ENCODE assay signal across 37 cellular contexts in genomic region chr1:69744381-69744780, GRCh38.
"Had no signal": no experiment of that assay in that cellular context is flagged by ENCODE, and none has a peak within 500 bp of the region (broad histone marks: within the 10 kb centered on the region; RNA-seq: fewer than 3 reads in every experiment).

No MANE protein-coding gene starts in this region.

- DNase-seq: activated effector memory CD4-positive, alpha-beta T cell treated with anti-CD3 and anti-CD28 coated beads, Interleukin-2, amount 50 U/mL, for 16 hours; activated effector memory CD4-positive, alpha-beta T cell treated with Interleukin-2 at 50 U/mL for 16 hours; activated gamma-delta T cell; activated gamma-delta T cell treated with Interleukin-2 at 50 U/mL for 16 hours; activated naive CD4-positive, alpha-beta T cell; activated naive CD4-positive, alpha-beta T cell treated with anti-CD3 and anti-CD28 coated beads for 36 hours; activated naive CD4-positive, alpha-beta T cell treated with anti-CD3 and anti-CD28 coated beads, Interleukin-2, amount 10 ng/mL, durations not matched to agents 7 days and 5 days; activated naive CD4-positive, alpha-beta T cell treated with anti-CD3 and anti-CD28 coated beads, Interleukin-2, amount 50 U/mL, for 16 hours; activated naive CD4-positive, alpha-beta T cell treated with Interleukin-2 at 50 U/mL for 16 hours; activated naive CD8-positive, alpha-beta T cell treated with anti-CD3 and anti-CD28 coated beads for 36 hours; activated naive CD8-positive, alpha-beta T cell treated with anti-CD3 and anti-CD28 coated beads, Interleukin-2, amount 10 ng/mL, durations not matched to agents 7 days and 5 days; activated naive CD8-positive, alpha-beta T cell treated with anti-CD3 and anti-CD28 coated beads, Interleukin-2, amount 50 U/mL, for 24 hours; activated T-cell treated with anti-CD3 and anti-CD28 coated beads, Interleukin-2, amount 50 U/mL, for 24 hours; activated T-cell treated with anti-CD3 and anti-CD28 coated beads, Interleukin-2, amount 50 U/mL, for 4 hours; activated T-cell treated with anti-CD3 and anti-CD28 coated beads, Interleukin-2, amount 50 U/mL, for 48 hours; activated T-cell treated with anti-CD3 and anti-CD28 coated beads, Interleukin-2, amount 50 U/mL, for 72 hours; adrenal gland; amniotic stem cell; amygdala; anterior cingulate cortex; aorta; body of pancreas; brain microvascular endothelial cell; caudate nucleus; central memory CD4-positive, alpha-beta T cell; cerebellar nuclear complex had no signal

- H3K27ac Mint-ChIP-seq: activated naive CD4-positive, alpha-beta T cell treated with anti-CD3 and anti-CD28 coated beads for 36 hours; activated naive CD4-positive, alpha-beta T cell treated with anti-CD3 and anti-CD28 coated beads, Interleukin-2, amount 10 ng/mL, durations not matched to agents 7 days and 5 days; activated naive CD4-positive, alpha-beta T cell treated with anti-CD3 and anti-CD28 coated beads, Interleukin-2, amount 50 U/mL, for 24 hours; activated naive CD4-positive, alpha-beta T cell treated with anti-CD3 and anti-CD28 coated beads, Interleukin-2, amount 50 U/mL, for 72 hours; activated naive CD8-positive, alpha-beta T cell; activated naive CD8-positive, alpha-beta T cell treated with anti-CD3 and anti-CD28 coated beads for 36 hours; activated naive CD8-positive, alpha-beta T cell treated with anti-CD3 and anti-CD28 coated beads, Interleukin-2, amount 10 ng/mL, durations not matched to agents 7 days and 5 days; activated naive CD8-positive, alpha-beta T cell treated with anti-CD3 and anti-CD28 coated beads, Interleukin-2, amount 50 U/mL, for 24 hours; activated T-cell treated with anti-CD3 and anti-CD28 coated beads, Interleukin-2, amount 50 U/mL, for 24 hours; activated T-cell treated with anti-CD3 and anti-CD28 coated beads, Interleukin-2, amount 50 U/mL, for 72 hours; activated T-helper 1 cell treated with anti-CD3 and anti-CD28 coated beads, Interleukin-12 subunit alpha, Interleukin-12 subunit beta, Interleukin-2, Interleukin-4 antibody, amounts not matched to agents 30 ng/mL and 10 ng/mL and 1 ng/mL, durations not matched to agents 14 hours and 24 hours and 36 hours; activated T-helper 17 cell treated with anti-CD3 and anti-CD28 coated beads, Interleukin-2, amount 50 U/mL, for 72 hours; activated T-helper 2 cell treated with anti-CD3 and anti-CD28 coated beads, Interferon-gamma antibody, Interleukin-2, Interleukin-4, amounts not matched to agents 10 μg/mL and 5 μg/mL and 100 μg/mL, durations not matched to agents 14 hours and 24 hours and 36 hours; brain had no signal

- H3K4me3 ChIP-seq: adrenal gland, ascending aorta, body of pancreas, breast epithelium, cardiac muscle cell had no signal

- H3K9me3 Mint-ChIP-seq: activated naive CD4-positive, alpha-beta T cell treated with anti-CD3 and anti-CD28 coated beads for 36 hours; activated naive CD4-positive, alpha-beta T cell treated with anti-CD3 and anti-CD28 coated beads, Interleukin-2, amount 10 ng/mL, durations not matched to agents 7 days and 5 days; activated naive CD4-positive, alpha-beta T cell treated with anti-CD3 and anti-CD28 coated beads, Interleukin-2, amount 50 U/mL, for 24 hours; activated naive CD8-positive, alpha-beta T cell treated with anti-CD3 and anti-CD28 coated beads for 36 hours; activated naive CD8-positive, alpha-beta T cell treated with anti-CD3 and anti-CD28 coated beads, Interleukin-2, amount 50 U/mL, for 24 hours; activated T-cell treated with anti-CD3 and anti-CD28 coated beads, Interleukin-2, amount 50 U/mL, for 24 hours; activated T-helper 1 cell treated with anti-CD3 and anti-CD28 coated beads, Interleukin-12 subunit alpha, Interleukin-12 subunit beta, Interleukin-2, Interleukin-4 antibody, amounts not matched to agents 30 ng/mL and 10 ng/mL and 1 ng/mL, durations not matched to agents 14 hours and 24 hours and 36 hours; activated T-helper 17 cell treated with anti-CD3 and anti-CD28 coated beads, Interleukin-2, amount 50 U/mL, for 72 hours; activated T-helper 2 cell treated with anti-CD3 and anti-CD28 coated beads, Interferon-gamma antibody, Interleukin-2, Interleukin-4, amounts not matched to agents 10 μg/mL and 5 μg/mL and 100 μg/mL, durations not matched to agents 14 hours and 24 hours and 36 hours; brain; central memory CD8-positive, alpha-beta T cell had no signal

- H3K27me3 Mint-ChIP-seq: activated naive CD4-positive, alpha-beta T cell treated with anti-CD3 and anti-CD28 coated beads, Interleukin-2, amount 10 ng/mL, durations not matched to agents 7 days and 5 days; activated naive CD4-positive, alpha-beta T cell treated with anti-CD3 and anti-CD28 coated beads, Interleukin-2, amount 50 U/mL, for 24 hours; activated naive CD8-positive, alpha-beta T cell; activated naive CD8-positive, alpha-beta T cell treated with anti-CD3 and anti-CD28 coated beads for 36 hours; activated naive CD8-positive, alpha-beta T cell treated with anti-CD3 and anti-CD28 coated beads, Interleukin-2, amount 10 ng/mL, durations not matched to agents 7 days and 5 days; activated T-cell treated with anti-CD3 and anti-CD28 coated beads, Interleukin-2, amount 50 U/mL, for 24 hours; activated T-helper 17 cell treated with anti-CD3 and anti-CD28 coated beads, Interleukin-2, amount 50 U/mL, for 72 hours; brain; central memory CD8-positive, alpha-beta T cell had no signal

- H3K27ac ChIP-seq: adrenal gland, ascending aorta, body of pancreas, brain microvascular endothelial cell, breast epithelium, cardiac muscle cell had no signal

- H3K4me1 Mint-ChIP-seq: activated naive CD4-positive, alpha-beta T cell treated with anti-CD3 and anti-CD28 coated beads, Interleukin-2, amount 10 ng/mL, durations not matched to agents 7 days and 5 days; activated naive CD4-positive, alpha-beta T cell treated with anti-CD3 and anti-CD28 coated beads, Interleukin-2, amount 50 U/mL, for 24 hours; activated naive CD8-positive, alpha-beta T cell treated with anti-CD3 and anti-CD28 coated beads for 36 hours; activated naive CD8-positive, alpha-beta T cell treated with anti-CD3 and anti-CD28 coated beads, Interleukin-2, amount 10 ng/mL, durations not matched to agents 7 days and 5 days; activated naive CD8-positive, alpha-beta T cell treated with anti-CD3 and anti-CD28 coated beads, Interleukin-2, amount 50 U/mL, for 24 hours; activated T-helper 17 cell treated with anti-CD3 and anti-CD28 coated beads, Interleukin-2, amount 50 U/mL, for 72 hours; central memory CD8-positive, alpha-beta T cell had no signal

- H3K27me3 ChIP-seq: adrenal gland, ascending aorta, body of pancreas, brain microvascular endothelial cell, breast epithelium, cardiac muscle cell had no signal

- ATAC-seq: activated naive CD4-positive, alpha-beta T cell treated with anti-CD3 and anti-CD28 coated beads, Interleukin-2, amount 50 U/mL, for 72 hours; activated naive CD8-positive, alpha-beta T cell treated with anti-CD3 and anti-CD28 coated beads, Interleukin-2, amount 50 U/mL, for 24 hours; activated T-cell treated with anti-CD3 and anti-CD28 coated beads, Interleukin-2, amount 50 U/mL, for 4 hours; activated T-cell treated with anti-CD3 and anti-CD28 coated beads, Interleukin-2, amount 50 U/mL, for 72 hours; activated T-helper 17 cell treated with anti-CD3 and anti-CD28 coated beads, Interleukin-2, amount 50 U/mL, for 72 hours; body of pancreas had no signal

- H3K36me3 Mint-ChIP-seq: activated naive CD4-positive, alpha-beta T cell treated with anti-CD3 and anti-CD28 coated beads, Interleukin-2, amount 10 ng/mL, durations not matched to agents 7 days and 5 days; activated naive CD4-positive, alpha-beta T cell treated with anti-CD3 and anti-CD28 coated beads, Interleukin-2, amount 50 U/mL, for 72 hours; activated naive CD8-positive, alpha-beta T cell; activated naive CD8-positive, alpha-beta T cell treated with anti-CD3 and anti-CD28 coated beads for 36 hours; activated naive CD8-positive, alpha-beta T cell treated with anti-CD3 and anti-CD28 coated beads, Interleukin-2, amount 10 ng/mL, durations not matched to agents 7 days and 5 days; brain had no signal

- H3K4me1 ChIP-seq: adrenal gland, ascending aorta, body of pancreas, breast epithelium had no signal

- H3K36me3 ChIP-seq: adrenal gland, ascending aorta, brain microvascular endothelial cell, breast epithelium, cardiac muscle cell had no signal

- H3K4me3 Mint-ChIP-seq: activated naive CD4-positive, alpha-beta T cell treated with anti-CD3 and anti-CD28 coated beads for 36 hours; activated naive CD4-positive, alpha-beta T cell treated with anti-CD3 and anti-CD28 coated beads, Interleukin-2, amount 10 ng/mL, durations not matched to agents 7 days and 5 days; activated naive CD4-positive, alpha-beta T cell treated with anti-CD3 and anti-CD28 coated beads, Interleukin-2, amount 50 U/mL, for 24 hours; activated naive CD8-positive, alpha-beta T cell; activated naive CD8-positive, alpha-beta T cell treated with anti-CD3 and anti-CD28 coated beads for 36 hours; activated naive CD8-positive, alpha-beta T cell treated with anti-CD3 and anti-CD28 coated beads, Interleukin-2, amount 10 ng/mL, durations not matched to agents 7 days and 5 days; activated naive CD8-positive, alpha-beta T cell treated with anti-CD3 and anti-CD28 coated beads, Interleukin-2, amount 50 U/mL, for 24 hours; activated T-cell treated with anti-CD3 and anti-CD28 coated beads, Interleukin-2, amount 50 U/mL, for 24 hours; activated T-cell treated with anti-CD3 and anti-CD28 coated beads, Interleukin-2, amount 50 U/mL, for 4 hours; activated T-cell treated with anti-CD3 and anti-CD28 coated beads, Interleukin-2, amount 50 U/mL, for 72 hours; activated T-helper 1 cell treated with anti-CD3 and anti-CD28 coated beads, Interleukin-12 subunit alpha, Interleukin-12 subunit beta, Interleukin-2, Interleukin-4 antibody, amounts not matched to agents 30 ng/mL and 10 ng/mL and 1 ng/mL, durations not matched to agents 14 hours and 24 hours and 36 hours; activated T-helper 17 cell treated with anti-CD3 and anti-CD28 coated beads, Interleukin-2, amount 50 U/mL, for 72 hours; brain; central memory CD8-positive, alpha-beta T cell had no signal
